In the genomic region with DNA sequence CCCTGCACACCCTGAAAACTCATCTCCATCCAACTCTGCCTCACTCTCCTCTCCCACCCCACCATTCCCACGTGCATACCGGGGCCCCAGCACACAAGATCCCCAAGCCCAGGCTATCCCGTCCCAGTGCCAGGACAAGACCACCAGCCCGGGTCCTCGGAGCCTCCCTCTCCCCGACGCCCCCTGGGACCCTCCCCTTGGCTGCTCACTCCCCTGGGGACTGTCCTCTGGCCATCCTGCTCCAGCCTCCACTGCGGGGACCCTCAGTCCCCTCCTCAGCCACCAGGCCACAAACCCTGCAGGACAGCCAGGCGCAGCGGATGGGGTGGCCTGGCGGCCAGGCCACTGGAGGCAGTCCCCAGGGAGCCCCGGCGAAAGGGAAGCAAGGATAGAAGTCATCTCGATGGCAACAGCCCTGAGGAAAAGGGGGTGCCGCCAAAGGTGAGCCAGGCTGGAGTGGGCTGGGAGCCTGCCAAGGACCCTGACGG, we compare ENCODE assay signal across 17 cellular contexts.
DNase-seq lines count a peak whose midpoint lies in the region; ATAC-seq and TF ChIP-seq lines count a peak whose summit lies in the region.
"Had no signal": no experiment of that assay in that cellular context is flagged by ENCODE, and none has a peak within 500 bp of the region (broad histone marks: within the 10 kb centered on the region; RNA-seq: fewer than 3 reads in every experiment).

No MANE protein-coding gene starts in this region.

- DNase-seq in NT2/D1 (ENCODE audit: low read depth, low spot score): no peak
- DNase-seq in endothelial cell (ENCODE audit: low spot score): no peak
- no peak for DNase-seq in neural crest cell (ENCODE audit: low read depth, low spot score)
- no peak for DNase-seq in mammary epithelial cell
- DNase-seq in heart left ventricle: no peak
- DNase-seq: activated CD4-positive, alpha-beta T cell treated with anti-CD3 and anti-CD28 coated beads, Interleukin-2, amount 10 ng/mL, durations not matched to agents 7 days and 5 days; activated T-cell treated with anti-CD3 and anti-CD28 coated beads, Interleukin-2, amount 50 U/mL, for 4 hours; gastrocnemius medialis; NCI-H1417 treated with DMSO at 0.1 percent for 48 hours; SHP77 treated with DMSO at 0.1 percent for 48 hours; stimulated activated CD4-positive, alpha-beta T cell treated with anti-CD3 and anti-CD28 coated beads, Interleukin-12 subunit alpha, Interleukin-12 subunit beta, amount 100 ng/mL, for 4 hours had no signal

- peak overlapping the region in 9 of 11 experiments; percentile 66 to 78 (median 71); a peak in 9 of 22 replicates for H3K9ac ChIP-seq in BLaER1 treated with 17β-estradiol and CSF1 and Interleukin-3, amounts not matched to agents 10 nM and 100 nM
- peak overlapping the region; percentile 83 for H3K9ac ChIP-seq in NT2/D1 (ENCODE audit: insufficient read length, low read depth)
- H3K9ac ChIP-seq in mammary epithelial cell (ENCODE audit: insufficient read depth, low read length): no peak overlapping the region

- peak overlapping the region in 9 of 11 experiments; percentile 75 to 89 (median 84); a peak in 17 of 22 replicates for H3K27ac ChIP-seq in BLaER1 treated with 17β-estradiol and CSF1 and Interleukin-3, amounts not matched to agents 10 nM and 100 nM
- H3K27ac ChIP-seq in mammary epithelial cell (ENCODE audit: insufficient read depth, low read depth, low read length) (no peak overlapping the region), heart left ventricle (no peak overlapping the region)
- H3K27ac ChIP-seq: gastrocnemius medialis had no signal

- H3K36me3 Mint-ChIP-seq in endothelial cell (ENCODE audit: low read depth, unreplicated experiment) (no peaks in the 10 kb centered on the region), neural crest cell (ENCODE audit: low read depth) (no peaks in the 10 kb centered on the region)

- WGBS in mammary epithelial cell (ENCODE audit: low coverage, missing lambda C conversion rate): 34% methylated on average over 4 of the region's 16 CpGs
- 65 to 70% (median 66%) methylated on average over 11 to 16 of the region's 16 CpGs for WGBS in heart left ventricle, 4 donors

- CTCF ChIA-PET in mammary epithelial cell (lab: Charles Lee; ENCODE audit: low non-redundant PET): no interaction called here

- no peaks in the 10 kb centered on the region for H4K20me1 ChIP-seq in BLaER1 treated with 17β-estradiol and CSF1 and Interleukin-3, amounts not matched to agents 10 nM and 100 nM
- H4K20me1 ChIP-seq in mammary epithelial cell (ENCODE audit: insufficient read depth, low read length): no peaks in the 10 kb centered on the region

- H3K4me2 ChIP-seq in BLaER1 treated with 17β-estradiol and CSF1 and Interleukin-3, amounts not matched to agents 10 nM and 100 nM: peak overlapping the region in 10 of 11 experiments; percentile 36 to 79 (median 66); a peak in 20 of 22 replicates
- no peak overlapping the region for H3K4me2 ChIP-seq in mammary epithelial cell (ENCODE audit: insufficient read depth, low read depth, low read length)

- BruUV-seq in mammary epithelial cell (replicated peaks; lab: Mats Ljungman, UMichigan): no TSS peak

- H3K27me3 ChIP-seq in BLaER1 treated with 17β-estradiol and CSF1 and Interleukin-3, amounts not matched to agents 10 nM and 100 nM: 0 out of 22 replicates have a peak, but pooled peaks cover 0 to under 1% (median 0%) of the 10 kb centered on the region in 11 experiments
- H3K27me3 ChIP-seq in NT2/D1 (ENCODE audit: insufficient read depth, insufficient read length) (no peaks in the 10 kb centered on the region), mammary epithelial cell (ENCODE audit: insufficient read depth, low read length) (no peaks in the 10 kb centered on the region), heart left ventricle (no peaks in the 10 kb centered on the region)
- H3K27me3 ChIP-seq: gastrocnemius medialis had no signal

- H3K9me3 ChIP-seq in BLaER1 treated with 17β-estradiol and CSF1 and Interleukin-3, amounts not matched to agents 10 nM and 100 nM (replicated peaks in 1 of 11): no peaks in the 10 kb centered on the region
- H3K9me3 ChIP-seq in NT2/D1 (ENCODE audit: insufficient read depth, low read length): no peaks in the 10 kb centered on the region
- no peaks in the 10 kb centered on the region for H3K9me3 ChIP-seq in mammary epithelial cell (replicated peaks; ENCODE audit: insufficient read depth, low read length)
- no peaks in the 10 kb centered on the region for H3K9me3 ChIP-seq in heart left ventricle
- H3K9me3 ChIP-seq: gastrocnemius medialis, mucosa of descending colon had no signal

- dilution Hi-C loops in mammary epithelial cell (cut with HindIII; ENCODE audit: low sequenced_read_pairs): loop anchor here (5.0 kb wide), 1 partner anchor 426 kb away; no protein-coding TSS in a partner anchor

- no peak overlapping the region for H3K4me3 ChIP-seq in BLaER1 treated with 17β-estradiol and CSF1 and Interleukin-3, amounts not matched to agents 10 nM and 100 nM
- H3K4me3 ChIP-seq in NT2/D1 (ENCODE audit: insufficient read length, low read depth) (peak overlapping the region; percentile 17), mammary epithelial cell (replicated peaks in 1 of 3; ENCODE audit: insufficient read depth in 1 of 3, low read depth in 2 of 3, low read length in 3 of 3) (no peak overlapping the region), heart left ventricle (no peak overlapping the region)
- H3K4me3 ChIP-seq: gastrocnemius medialis, mucosa of descending colon had no signal

- H3K79me2 ChIP-seq in mammary epithelial cell (ENCODE audit: insufficient read depth, low read length): no peaks in the 10 kb centered on the region

- intact Hi-C loops in mammary epithelial cell (cut with micrococcal nuclease): no loop called here
- intact Hi-C loops in heart left ventricle (cut with DNase I): no loop called here

- H3K36me3 ChIP-seq in BLaER1 treated with 17β-estradiol and CSF1 and Interleukin-3, amounts not matched to agents 10 nM and 100 nM: no peaks in the 10 kb centered on the region
- H3K36me3 ChIP-seq in NT2/D1 (ENCODE audit: insufficient read depth, insufficient read length, low read length) (no peaks in the 10 kb centered on the region), mammary epithelial cell (ENCODE audit: insufficient read depth, low read length) (no peaks in the 10 kb centered on the region), heart left ventricle (no peaks in the 10 kb centered on the region)
- H3K36me3 ChIP-seq: gastrocnemius medialis had no signal

- no peak overlapping the region for H2AFZ ChIP-seq in mammary epithelial cell (ENCODE audit: low read depth, low read length)

- no peak for TF ChIP-seq POLR2A in heart left ventricle (IDR thresholded peaks at IDR 0.05)

- H3K27ac Mint-ChIP-seq in endothelial cell (ENCODE audit: unreplicated experiment): peak overlapping the region; percentile 70
- H3K27ac Mint-ChIP-seq in neural crest cell (ENCODE audit: unreplicated experiment): peak overlapping the region; percentile 90
- H3K27ac Mint-ChIP-seq: activated CD4-positive, alpha-beta T cell treated with anti-CD3 and anti-CD28 coated beads, Interleukin-2, amount 10 ng/mL, durations not matched to agents 7 days and 5 days; stimulated activated naive CD8-positive, alpha-beta T cell treated with anti-CD3 and anti-CD28 coated beads, Interleukin-15, Interleukin-2, amounts not matched to agents 100 ng/mL and 50 ng/mL, for 24 hours had no signal

- ATAC-seq in GM18867 (IDR thresholded peaks at IDR 0.05; ENCODE audit: unreplicated experiment): no peak
- no peak for ATAC-seq in GM18861 (IDR thresholded peaks at IDR 0.05; ENCODE audit: unreplicated experiment)
- ATAC-seq in heart left ventricle: no peak
- ATAC-seq: activated T-cell treated with anti-CD3 and anti-CD28 coated beads, Interleukin-2, amount 50 U/mL, for 4 hours; gastrocnemius medialis; mucosa of descending colon had no signal

- H3K4me1 Mint-ChIP-seq in endothelial cell (ENCODE audit: unreplicated experiment): peaks cover 28% of the 10 kb centered on the region
- peaks cover 80% of the 10 kb centered on the region for H3K4me1 Mint-ChIP-seq in neural crest cell
- H3K4me1 Mint-ChIP-seq: activated CD4-positive, alpha-beta T cell treated with anti-CD3 and anti-CD28 coated beads, Interleukin-2, amount 10 ng/mL, durations not matched to agents 7 days and 5 days; central memory CD8-positive, alpha-beta T cell had no signal

- in situ Hi-C loops in mammary epithelial cell (cut with MboI; ENCODE audit: low sequenced_read_pairs in 2 of 2): no loop called here

- no peak for TF ChIP-seq CTCF in endothelial cell (IDR thresholded peaks at IDR 0.05; ENCODE audit: unreplicated experiment)
- no peak for TF ChIP-seq CTCF in neural crest cell (conservative IDR thresholded peaks at IDR 0.05)
- no peak for TF ChIP-seq CTCF in mammary epithelial cell (conservative IDR thresholded peaks at IDR 0.05 in 1 of 2, IDR thresholded peaks at IDR 0.05 in 1 of 2; ENCODE audit: extremely low read depth in 1 of 2, insufficient read depth in 1 of 2, low read depth in 1 of 2, low read length in 2 of 2)
- no peak for TF ChIP-seq CTCF in heart left ventricle (IDR thresholded peaks at IDR 0.05)

- peaks cover 52 to 96% (median 88%) of the 10 kb centered on the region in 10 experiments for H3K4me1 ChIP-seq in BLaER1 treated with 17β-estradiol and CSF1 and Interleukin-3, amounts not matched to agents 10 nM and 100 nM
- peaks cover 45% of the 10 kb centered on the region for H3K4me1 ChIP-seq in NT2/D1 (ENCODE audit: insufficient read depth, insufficient read length)
- peaks cover 8% of the 10 kb centered on the region for H3K4me1 ChIP-seq in mammary epithelial cell (ENCODE audit: insufficient read depth, low read length)
- peaks cover 0 to 12% (median 0%) of the 10 kb centered on the region in 12 donors for H3K4me1 ChIP-seq in heart left ventricle
- H3K4me1 ChIP-seq: gastrocnemius medialis had no signal

- H3K4me3 Mint-ChIP-seq in endothelial cell (ENCODE audit: unreplicated experiment) (no peak overlapping the region), neural crest cell (peak overlapping the region; percentile 19)
- H3K4me3 Mint-ChIP-seq: activated CD4-positive, alpha-beta T cell treated with anti-CD3 and anti-CD28 coated beads, Interleukin-2, amount 10 ng/mL, durations not matched to agents 7 days and 5 days; activated T-cell treated with anti-CD3 and anti-CD28 coated beads, Interleukin-2, amount 50 U/mL, for 4 hours; central memory CD8-positive, alpha-beta T cell; stimulated activated naive CD8-positive, alpha-beta T cell treated with anti-CD3 and anti-CD28 coated beads, Interleukin-15, Interleukin-2, amounts not matched to agents 100 ng/mL and 50 ng/mL, for 24 hours had no signal

- H3K27me3 Mint-ChIP-seq in endothelial cell (ENCODE audit: unreplicated experiment) (peaks cover 19% of the 10 kb centered on the region), neural crest cell (ENCODE audit: low read depth) (no peaks in the 10 kb centered on the region)
- H3K27me3 Mint-ChIP-seq: stimulated activated naive CD8-positive, alpha-beta T cell treated with anti-CD3 and anti-CD28 coated beads, Interleukin-15, Interleukin-2, amounts not matched to agents 100 ng/mL and 50 ng/mL, for 24 hours had no signal

- H3K9me3 Mint-ChIP-seq in endothelial cell (ENCODE audit: unreplicated experiment): no peaks in the 10 kb centered on the region
- H3K9me3 Mint-ChIP-seq in neural crest cell: no peaks in the 10 kb centered on the region
- H3K9me3 Mint-ChIP-seq: activated CD4-positive, alpha-beta T cell treated with anti-CD3 and anti-CD28 coated beads, Interleukin-2, amount 10 ng/mL, durations not matched to agents 7 days and 5 days; activated T-cell treated with anti-CD3 and anti-CD28 coated beads, Interleukin-2, amount 50 U/mL, for 4 hours; central memory CD8-positive, alpha-beta T cell; stimulated activated naive CD8-positive, alpha-beta T cell treated with anti-CD3 and anti-CD28 coated beads, Interleukin-15, Interleukin-2, amounts not matched to agents 100 ng/mL and 50 ng/mL, for 24 hours had no signal

Comparison
In these comparisons a context has a peak if more than half of its experiments do, and no peak if none do; other contexts are left out.
1. H3K27ac ChIP-seq: peak in BLaER1 treated with 17β-estradiol and CSF1 and Interleukin-3, amounts not matched to agents 10 nM and 100 nM (9 of 11); none in mammary epithelial cell (single experiment) and heart left ventricle (0 of 12).